ENCODE assay signal across 8 cellular contexts in the genomic region with DNA sequence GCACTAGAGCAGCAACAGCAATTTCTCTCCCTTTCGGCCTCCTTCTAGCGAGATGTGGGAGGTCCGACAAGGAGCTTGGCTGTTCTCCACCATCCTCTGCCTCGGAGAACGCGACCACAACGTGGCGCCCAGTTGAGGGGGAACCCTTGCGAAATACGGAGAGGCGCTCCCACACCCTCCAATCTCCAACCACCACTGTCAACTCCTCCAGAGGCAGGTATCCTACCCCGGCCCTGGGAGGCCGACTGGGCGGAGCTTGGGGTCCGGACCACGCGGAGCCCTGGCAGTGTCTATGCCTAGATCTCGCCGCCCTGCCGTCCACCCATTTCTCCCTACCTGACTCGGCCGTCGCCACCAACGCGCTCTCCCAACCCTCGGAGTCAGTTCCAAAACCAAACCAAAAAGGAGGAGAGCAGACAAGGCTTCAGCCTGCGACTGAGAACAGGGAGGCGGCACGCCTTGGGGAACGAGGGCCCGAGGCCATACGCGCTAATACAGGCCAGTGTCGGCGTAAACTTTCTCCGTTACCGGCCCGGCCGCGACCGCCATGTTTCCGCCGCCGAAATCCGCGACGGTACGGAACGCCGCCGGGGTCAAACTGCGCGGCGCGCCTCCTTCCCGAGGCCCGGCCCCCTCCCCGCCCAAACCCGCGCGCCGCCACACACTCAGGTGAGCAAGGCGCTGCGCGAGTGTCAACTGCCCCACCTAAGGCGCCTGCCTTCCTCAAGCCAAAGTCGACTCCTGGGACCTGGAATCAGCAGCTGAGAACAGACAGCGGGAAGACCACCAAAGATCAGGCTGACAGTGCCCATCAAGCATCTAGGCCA. TPM values are rescaled to one million over a fixed set of nuclear protein-coding genes. Genes with fewer than 3 reads are reported as not detected.
DNase-seq lines count a peak whose midpoint lies in the region; TF ChIP-seq lines count a peak whose summit lies in the region.

A gene with protein sequence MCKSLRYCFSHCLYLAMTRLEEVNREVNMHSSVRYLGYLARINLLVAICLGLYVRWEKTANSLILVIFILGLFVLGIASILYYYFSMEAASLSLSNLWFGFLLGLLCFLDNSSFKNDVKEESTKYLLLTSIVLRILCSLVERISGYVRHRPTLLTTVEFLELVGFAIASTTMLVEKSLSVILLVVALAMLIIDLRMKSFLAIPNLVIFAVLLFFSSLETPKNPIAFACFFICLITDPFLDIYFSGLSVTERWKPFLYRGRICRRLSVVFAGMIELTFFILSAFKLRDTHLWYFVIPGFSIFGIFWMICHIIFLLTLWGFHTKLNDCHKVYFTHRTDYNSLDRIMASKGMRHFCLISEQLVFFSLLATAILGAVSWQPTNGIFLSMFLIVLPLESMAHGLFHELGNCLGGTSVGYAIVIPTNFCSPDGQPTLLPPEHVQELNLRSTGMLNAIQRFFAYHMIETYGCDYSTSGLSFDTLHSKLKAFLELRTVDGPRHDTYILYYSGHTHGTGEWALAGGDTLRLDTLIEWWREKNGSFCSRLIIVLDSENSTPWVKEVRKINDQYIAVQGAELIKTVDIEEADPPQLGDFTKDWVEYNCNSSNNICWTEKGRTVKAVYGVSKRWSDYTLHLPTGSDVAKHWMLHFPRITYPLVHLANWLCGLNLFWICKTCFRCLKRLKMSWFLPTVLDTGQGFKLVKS (minus strand): TSS at position 570 of the 827 bp plus-strand sequence. CDS start 5,568 bp downstream, outside the sequence.

- H2AFZ ChIP-seq in osteoblast (ENCODE audit: low read length) = peak within 1 kb of the TSS; percentile 100

- no peaks in the 10 kb centered on the region for H3K9me3 Mint-ChIP-seq in activated naive CD8-positive, alpha-beta T cell (ENCODE audit: low read depth)
- H3K9me3 Mint-ChIP-seq in glutamatergic neuron (ENCODE audit: unreplicated experiment) = peaks cover 2% of the 10 kb centered on the region

- TF ChIP-seq CTCF in GM06990 (IDR thresholded peaks at IDR 0.05; ENCODE audit: insufficient read depth, low read length, poor library complexity, severe bottlenecking) = peak; percentile 11
- TF ChIP-seq CTCF in HFF-Myc (IDR thresholded peaks at IDR 0.05; ENCODE audit: low read depth, low read length, missing control alignments) = no peak
- TF ChIP-seq CTCF in glutamatergic neuron (IDR thresholded peaks at IDR 0.05; ENCODE audit: partially characterized antibody, unreplicated experiment) = no peak
- no peak for TF ChIP-seq CTCF in osteoblast (IDR thresholded peaks at IDR 0.05; ENCODE audit: extremely low read depth, low read depth, low read length)
- no peak for TF ChIP-seq CTCF in testis (IDR thresholded peaks at IDR 0.05)

- peaks cover 3% of the 10 kb centered on the region for H3K36me3 Mint-ChIP-seq in activated naive CD8-positive, alpha-beta T cell
- H3K36me3 Mint-ChIP-seq in glutamatergic neuron (ENCODE audit: unreplicated experiment) = no peaks in the 10 kb centered on the region

- H3K9me3 ChIP-seq in osteoblast (ENCODE audit: low read depth, low read length) (no peaks in the 10 kb centered on the region), testis (no peaks in the 10 kb centered on the region)

- H3K4me1 ChIP-seq in osteoblast (ENCODE audit: insufficient read depth, low read length) (peaks cover 10% of the 10 kb centered on the region), testis (peaks cover 13% of the 10 kb centered on the region)

- peaks cover 37% of the 10 kb centered on the region for H3K79me2 ChIP-seq in osteoblast (ENCODE audit: insufficient read depth, low read length)

- H3K36me3 ChIP-seq in GM06990 (ENCODE audit: control insufficient read depth, insufficient read depth, low read length) (no peaks in the 10 kb centered on the region; the same call in 1 of the 2 replicates), osteoblast (ENCODE audit: insufficient read depth, low read length) (no peaks in the 10 kb centered on the region), testis (ENCODE audit: low read depth, missing control alignments) (no peaks in the 10 kb centered on the region)

- no peaks in the 10 kb centered on the region for H3K27me3 Mint-ChIP-seq in activated naive CD8-positive, alpha-beta T cell
- peaks cover 2% of the 10 kb centered on the region for H3K27me3 Mint-ChIP-seq in glutamatergic neuron (ENCODE audit: unreplicated experiment)

- 0% methylated on average over 21 to 60 of the region's 68 CpGs for WGBS in testis, 2 donors

- H3K27ac Mint-ChIP-seq in activated naive CD8-positive, alpha-beta T cell = peak within 1 kb of the TSS; percentile 92
- H3K27ac Mint-ChIP-seq in glutamatergic neuron (ENCODE audit: unreplicated experiment) = peak within 1 kb of the TSS; percentile 80

- peak within 1 kb of the TSS; percentile 90 for H3K4me2 ChIP-seq in osteoblast (ENCODE audit: insufficient read depth, low read length)

- H3K27ac ChIP-seq in osteoblast (ENCODE audit: low read depth, low read length) (peak within 1 kb of the TSS; percentile 91), testis (peak within 1 kb of the TSS; percentile 94 to 96)

- H3K4me3 ChIP-seq in GM06990 (replicated peaks; ENCODE audit: low read depth, low read length) (peak within 1 kb of the TSS; percentile 72), HFF-Myc (replicated peaks; ENCODE audit: low read depth, low read length) (peak within 1 kb of the TSS; percentile 63), osteoblast (ENCODE audit: insufficient read depth, low read length) (peak within 1 kb of the TSS; percentile 96), testis (peak within 1 kb of the TSS; percentile 73 to 97)

- intact Hi-C loops in testis (cut with DNase I; ENCODE audit: low total_unique reads) = no loop called here

- no peaks in the 10 kb centered on the region for H3K27me3 ChIP-seq in GM06990 (replicated peaks; ENCODE audit: control insufficient read depth, insufficient read depth, low read length)
- H3K27me3 ChIP-seq in osteoblast (ENCODE audit: insufficient read depth, low read length) = no peaks in the 10 kb centered on the region
- no peaks in the 10 kb centered on the region for H3K27me3 ChIP-seq in testis

- no peak for TF ChIP-seq POLR2A in testis (IDR thresholded peaks at IDR 0.05)

- peak within 1 kb of the TSS; percentile 99 for H3K4me3 Mint-ChIP-seq in activated naive CD8-positive, alpha-beta T cell
- peak within 1 kb of the TSS; percentile 92 for H3K4me3 Mint-ChIP-seq in glutamatergic neuron (ENCODE audit: unreplicated experiment)

- DNase-seq in GM06990 (ENCODE audit: extremely low read depth, insufficient read length) (peak; percentile 91), HFF-Myc (ENCODE audit: extremely low read depth, low read depth) (peak; percentile 42), MV-4-11 (lab: John Stamatoyannopoulos, UW) (peak; percentile 73), SKM-1 treated with dmso at 0.1 percent for 144 hours (lab: John Stamatoyannopoulos, UW; ENCODE audit: unreplicated experiment) (peak; percentile 44), glutamatergic neuron (peak; percentile 84), osteoblast (ENCODE audit: insufficient read length, low spot score, missing footprints) (peak; percentile 91), testis (peak; percentile 86)

- no peaks in the 10 kb centered on the region for H4K20me1 ChIP-seq in osteoblast (ENCODE audit: insufficient read depth, low read length)

- H3K4me1 Mint-ChIP-seq in activated naive CD8-positive, alpha-beta T cell (ENCODE audit: low read depth) = peaks cover 34% of the 10 kb centered on the region
- H3K4me1 Mint-ChIP-seq in glutamatergic neuron (ENCODE audit: low read depth, unreplicated experiment) = peaks cover 8% of the 10 kb centered on the region

RNA-seq across cellular contexts. Expression of the gene that starts here (rescaled TPM):
- total RNA-seq in glutamatergic neuron (ENCODE audit: unreplicated experiment) (13.8 TPM), osteoblast (17.4 and 21.5 TPM in 2 replicates), testis (10 to 100 TPM; 26.1 to 31.7 TPM)
- polyA plus RNA-seq in testis (ENCODE audit: insufficient read depth, low read depth, low replicate concordance) = 21.4 TPM

Comparison
In these comparisons a context has a peak if more than half of its experiments do, and no peak if none do; other contexts are left out.
1. Peak in every context shown above with its lines: DNase-seq, H3K4me3 ChIP-seq and H3K27ac ChIP-seq.